Comparison of ENCODE assay signal across 8 cellular contexts in the genomic region with DNA sequence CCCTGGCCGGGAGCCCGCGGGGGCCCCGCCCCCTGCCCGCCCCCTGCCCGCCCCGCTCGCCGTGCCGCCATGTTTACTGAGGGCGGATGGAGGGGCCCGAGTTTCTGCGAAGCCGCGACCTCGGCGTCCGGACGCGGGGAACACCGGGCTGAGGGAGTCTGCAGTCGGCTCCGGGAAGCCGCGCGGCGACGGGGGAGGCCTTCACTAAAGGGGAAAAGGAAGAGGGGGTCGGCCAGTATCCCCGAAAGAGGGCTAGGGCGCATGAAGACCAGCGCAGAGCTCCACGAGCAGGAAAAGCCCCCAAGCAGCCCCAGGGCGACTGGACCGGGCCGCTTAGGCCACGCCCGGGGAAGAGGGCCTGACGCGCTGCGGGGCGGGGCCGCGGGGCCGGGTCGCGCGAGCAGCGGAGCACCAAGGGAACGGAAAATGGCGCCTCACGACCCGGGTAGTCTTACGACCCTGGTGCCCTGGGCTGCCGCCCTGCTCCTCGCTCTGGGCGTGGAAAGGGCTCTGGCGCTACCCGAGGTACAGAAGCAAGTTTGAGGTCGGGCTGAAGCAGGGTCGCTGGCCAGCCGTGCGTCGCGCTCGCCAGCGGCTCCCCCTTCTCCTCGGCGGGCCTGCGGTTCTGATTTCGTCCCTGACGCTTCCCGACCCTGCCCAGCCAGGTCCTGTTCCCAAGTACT. TPM values are rescaled to one million over a fixed set of nuclear protein-coding genes. Genes with fewer than 3 reads are reported as not detected.
A peak's percentile ranks its signal among the peaks of the same experiment; 100 is the strongest.
DNase-seq lines count a peak whose midpoint lies in the region; ATAC-seq and TF ChIP-seq lines count a peak whose summit lies in the region.

A gene with protein sequence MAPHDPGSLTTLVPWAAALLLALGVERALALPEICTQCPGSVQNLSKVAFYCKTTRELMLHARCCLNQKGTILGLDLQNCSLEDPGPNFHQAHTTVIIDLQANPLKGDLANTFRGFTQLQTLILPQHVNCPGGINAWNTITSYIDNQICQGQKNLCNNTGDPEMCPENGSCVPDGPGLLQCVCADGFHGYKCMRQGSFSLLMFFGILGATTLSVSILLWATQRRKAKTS (plus strand): TSS at position 99 of the 683 bp plus-strand sequence. CDS start 328 bp downstream, at position 427.
A gene (minus strand): TSS at position 326 of the 683 bp plus-strand sequence. CDS start 4,618 bp downstream, outside the sequence.

- no peaks in the 10 kb centered on the region for H3K9me3 ChIP-seq in mammary epithelial cell (replicated peaks; ENCODE audit: insufficient read depth, low read length)
- H3K9me3 ChIP-seq in smooth muscle cell (replicated peaks; ENCODE audit: low read depth) = no peaks in the 10 kb centered on the region

- H3K36me3 Mint-ChIP-seq in WTC11 = peaks cover 37% of the 10 kb centered on the region

- POLR2A ChIA-PET in WTC11 (lab: Charles Lee) = interaction anchor here (0.6 to 1.8 kb wide), 6 partner anchors 8 to 141 kb away, joined by 3 to 7 read pairs (median 4); no protein-coding TSS in a partner anchor

- ATAC-seq in GM19023 (IDR thresholded peaks at IDR 0.05; ENCODE audit: unreplicated experiment) (peak; percentile 84), HG03175 (IDR thresholded peaks at IDR 0.05; ENCODE audit: unreplicated experiment) (peak; percentile 85), WTC11 (peak; percentile 79)

- CTCF ChIA-PET in WTC11 (lab: Charles Lee) = interaction anchor here (0.9 to 1.8 kb wide), 4 partner anchors 42 to 80 kb away, joined by 4 to 7 read pairs (median 4); no protein-coding TSS in a partner anchor
- CTCF ChIA-PET in mammary epithelial cell (lab: Charles Lee; ENCODE audit: low non-redundant PET) = no interaction called here

- H3K27me3 ChIP-seq in mammary epithelial cell (ENCODE audit: insufficient read depth, low read length) = no peaks in the 10 kb centered on the region
- no peaks in the 10 kb centered on the region for H3K27me3 ChIP-seq in smooth muscle cell (ENCODE audit: low read depth)

- no peaks in the 10 kb centered on the region for H4K20me1 ChIP-seq in mammary epithelial cell (ENCODE audit: insufficient read depth, low read length)
- H4K20me1 ChIP-seq in smooth muscle cell (ENCODE audit: low read depth) = no peaks in the 10 kb centered on the region

- peaks cover 32% of the 10 kb centered on the region for H3K4me1 ChIP-seq in mammary epithelial cell (ENCODE audit: insufficient read depth, low read length)
- H3K4me1 ChIP-seq in smooth muscle cell (ENCODE audit: low read depth) = peaks cover 15% of the 10 kb centered on the region

- H3K4me3 ChIP-seq in mammary epithelial cell (replicated peaks in 1 of 3; ENCODE audit: insufficient read depth in 1 of 3, low read depth in 2 of 3, low read length in 3 of 3) = peak within 1 kb of the TSS; percentile 62 to 93 (median 89)
- peak within 1 kb of the TSS; percentile 94 for H3K4me3 ChIP-seq in smooth muscle cell

- H3K27ac Mint-ChIP-seq in WTC11 = peak within 1 kb of the TSS; percentile 100

- H2AFZ ChIP-seq in mammary epithelial cell (ENCODE audit: low read depth, low read length) (peak within 1 kb of the TSS; percentile 99), smooth muscle cell (ENCODE audit: low read depth) (peak within 1 kb of the TSS; percentile 87)

- DNase-seq in AG08396 (ENCODE audit: low spot score) (peak; percentile 97), NCI-H2227 treated with DMSO at 0.1 percent for 48 hours (lab: John Stamatoyannopoulos, UW) (peak; percentile 94), WTC11 (ENCODE audit: low spot score) (peak; percentile 85), mammary epithelial cell (peak; percentile 88), iPS-NIHi7 (ENCODE audit: extremely low spot score) (peak; percentile 95), smooth muscle cell (lab: John Stamatoyannopoulos, UW; ENCODE audit: unreplicated experiment) (peak; percentile 88)

- H3K9me3 Mint-ChIP-seq in WTC11 = no peaks in the 10 kb centered on the region

- BruUV-seq in mammary epithelial cell (replicated peaks; lab: Mats Ljungman, UMichigan) = no TSS peak

- H3K4me2 ChIP-seq in mammary epithelial cell (ENCODE audit: insufficient read depth, low read depth, low read length) (peak within 1 kb of the TSS; percentile 100), smooth muscle cell (peak within 1 kb of the TSS; percentile 99)

- in situ Hi-C loops in mammary epithelial cell (cut with MboI; ENCODE audit: low sequenced_read_pairs in 2 of 2) = no loop called here

- H3K4me3 Mint-ChIP-seq in WTC11 = peak within 1 kb of the TSS; percentile 99

- H3K79me2 ChIP-seq in mammary epithelial cell (ENCODE audit: insufficient read depth, low read length) (peaks cover 23% of the 10 kb centered on the region), smooth muscle cell (ENCODE audit: low read depth) (peaks cover 11% of the 10 kb centered on the region)

- intact Hi-C loops in mammary epithelial cell (cut with micrococcal nuclease) = loop anchor here (2.0 kb wide), 1 partner anchor 41 kb away; no protein-coding TSS in a partner anchor

- TF ChIP-seq CTCF in WTC11 (IDR thresholded peaks at IDR 0.05) = no peak
- TF ChIP-seq CTCF in mammary epithelial cell (conservative IDR thresholded peaks at IDR 0.05 in 1 of 2, IDR thresholded peaks at IDR 0.05 in 1 of 2; ENCODE audit: extremely low read depth in 1 of 2, insufficient read depth in 1 of 2, low read depth in 1 of 2, low read length in 2 of 2) = no peak
- no peak for TF ChIP-seq CTCF in smooth muscle cell (IDR thresholded peaks at IDR 0.05; ENCODE audit: borderline replicate concordance, insufficient read depth, poor library complexity, severe bottlenecking)

- dilution Hi-C loops in mammary epithelial cell (cut with HindIII; ENCODE audit: low sequenced_read_pairs) = no loop called here

- H3K9ac ChIP-seq in mammary epithelial cell (ENCODE audit: insufficient read depth, low read length) (peak within 1 kb of the TSS; percentile 95), smooth muscle cell (ENCODE audit: low read depth) (peak within 1 kb of the TSS; percentile 98)

- peak within 1 kb of the TSS; percentile 98 for H3K27ac ChIP-seq in mammary epithelial cell (ENCODE audit: insufficient read depth, low read depth, low read length)
- H3K27ac ChIP-seq in smooth muscle cell (ENCODE audit: low read depth) = peak within 1 kb of the TSS; percentile 97

- no peaks in the 10 kb centered on the region for H3K27me3 Mint-ChIP-seq in WTC11 (ENCODE audit: low read depth)

- peaks cover 4% of the 10 kb centered on the region for H3F3A ChIP-seq in smooth muscle cell (ENCODE audit: low read depth)

- H3K4me1 Mint-ChIP-seq in WTC11 = peaks cover 33% of the 10 kb centered on the region

- WGBS in mammary epithelial cell (ENCODE audit: low coverage, missing lambda C conversion rate) = 0% methylated on average over 15 of the region's 73 CpGs
- under 1% methylated on average over 58 of the region's 73 CpGs for WGBS in smooth muscle cell (ENCODE audit: low lambda C conversion rate)

- H3K36me3 ChIP-seq in mammary epithelial cell (ENCODE audit: insufficient read depth, low read length) (peaks cover 8% of the 10 kb centered on the region), smooth muscle cell (ENCODE audit: low read depth) (no peaks in the 10 kb centered on the region)

TF ChIP-seq in WTC11, 78 proteins besides CTCF, POLR2A, EP300 and RAD21 (continues in another document):
- TF ChIP-seq, protein P1, sequence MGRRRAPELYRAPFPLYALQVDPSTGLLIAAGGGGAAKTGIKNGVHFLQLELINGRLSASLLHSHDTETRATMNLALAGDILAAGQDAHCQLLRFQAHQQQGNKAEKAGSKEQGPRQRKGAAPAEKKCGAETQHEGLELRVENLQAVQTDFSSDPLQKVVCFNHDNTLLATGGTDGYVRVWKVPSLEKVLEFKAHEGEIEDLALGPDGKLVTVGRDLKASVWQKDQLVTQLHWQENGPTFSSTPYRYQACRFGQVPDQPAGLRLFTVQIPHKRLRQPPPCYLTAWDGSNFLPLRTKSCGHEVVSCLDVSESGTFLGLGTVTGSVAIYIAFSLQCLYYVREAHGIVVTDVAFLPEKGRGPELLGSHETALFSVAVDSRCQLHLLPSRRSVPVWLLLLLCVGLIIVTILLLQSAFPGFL (CRISPR knock-in tag; IDR thresholded peaks at IDR 0.05; ENCODE audit: borderline replicate concordance) = 0 out of 2 replicates have a peak, but pooled peaks have one; percentile 50
- TF ChIP-seq, protein P2, sequence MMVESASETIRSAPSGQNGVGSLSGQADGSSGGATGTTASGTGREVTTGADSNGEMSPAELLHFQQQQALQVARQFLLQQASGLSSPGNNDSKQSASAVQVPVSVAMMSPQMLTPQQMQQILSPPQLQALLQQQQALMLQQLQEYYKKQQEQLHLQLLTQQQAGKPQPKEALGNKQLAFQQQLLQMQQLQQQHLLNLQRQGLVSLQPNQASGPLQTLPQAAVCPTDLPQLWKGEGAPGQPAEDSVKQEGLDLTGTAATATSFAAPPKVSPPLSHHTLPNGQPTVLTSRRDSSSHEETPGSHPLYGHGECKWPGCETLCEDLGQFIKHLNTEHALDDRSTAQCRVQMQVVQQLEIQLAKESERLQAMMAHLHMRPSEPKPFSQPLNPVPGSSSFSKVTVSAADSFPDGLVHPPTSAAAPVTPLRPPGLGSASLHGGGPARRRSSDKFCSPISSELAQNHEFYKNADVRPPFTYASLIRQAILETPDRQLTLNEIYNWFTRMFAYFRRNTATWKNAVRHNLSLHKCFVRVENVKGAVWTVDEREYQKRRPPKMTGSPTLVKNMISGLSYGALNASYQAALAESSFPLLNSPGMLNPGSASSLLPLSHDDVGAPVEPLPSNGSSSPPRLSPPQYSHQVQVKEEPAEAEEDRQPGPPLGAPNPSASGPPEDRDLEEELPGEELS (CRISPR knock-in tag; IDR thresholded peaks at IDR 0.05) = peak; percentile 59; the same call in 1 of the 2 replicates
- peak; percentile 81 for TF ChIP-seq GABPB1 (CRISPR knock-in tag; IDR thresholded peaks at IDR 0.05)

RNA-seq across cellular contexts. Expression of the first gene that starts in this region (rescaled TPM):
- 97.2 to 115 TPM (median 109 TPM) in 3 replicates for total RNA-seq in WTC11 (2021)
- 100 to 1,000 TPM in 1 of 2 donors, 10 to 100 TPM in 1; 76.5 to 127 TPM for total RNA-seq in mammary epithelial cell
- 157 TPM for polyA plus RNA-seq in mammary epithelial cell
- polyA minus RNA-seq in mammary epithelial cell = 30.6 TPM
- 233 and 243 TPM in 2 replicates for total RNA-seq in smooth muscle cell
- polyA plus RNA-seq in smooth muscle cell = 319 and 335 TPM in 2 replicates

RNA-seq across cellular contexts. Expression of the second gene that starts in this region (rescaled TPM):
- total RNA-seq in WTC11 (2021) = 80.8 to 111 TPM (median 86.4 TPM) in 3 replicates
- total RNA-seq in mammary epithelial cell = 10 to 100 TPM; 19.7 to 22.8 TPM
- 40.9 TPM for polyA plus RNA-seq in mammary epithelial cell
- polyA minus RNA-seq in mammary epithelial cell = 60.6 TPM
- total RNA-seq in smooth muscle cell = 32.3 and 49.8 TPM in 2 replicates
- 25.7 and 35.8 TPM in 2 replicates for polyA plus RNA-seq in smooth muscle cell

Comparison
In these comparisons a context has a peak if more than half of its experiments do, and no peak if none do; other contexts are left out.
1. Peak in every context shown above with its lines: DNase-seq, ATAC-seq, H3K4me3 ChIP-seq and H3K27ac ChIP-seq.